Comparison of ENCODE assay signal across 29 cellular contexts in the genomic region with DNA sequence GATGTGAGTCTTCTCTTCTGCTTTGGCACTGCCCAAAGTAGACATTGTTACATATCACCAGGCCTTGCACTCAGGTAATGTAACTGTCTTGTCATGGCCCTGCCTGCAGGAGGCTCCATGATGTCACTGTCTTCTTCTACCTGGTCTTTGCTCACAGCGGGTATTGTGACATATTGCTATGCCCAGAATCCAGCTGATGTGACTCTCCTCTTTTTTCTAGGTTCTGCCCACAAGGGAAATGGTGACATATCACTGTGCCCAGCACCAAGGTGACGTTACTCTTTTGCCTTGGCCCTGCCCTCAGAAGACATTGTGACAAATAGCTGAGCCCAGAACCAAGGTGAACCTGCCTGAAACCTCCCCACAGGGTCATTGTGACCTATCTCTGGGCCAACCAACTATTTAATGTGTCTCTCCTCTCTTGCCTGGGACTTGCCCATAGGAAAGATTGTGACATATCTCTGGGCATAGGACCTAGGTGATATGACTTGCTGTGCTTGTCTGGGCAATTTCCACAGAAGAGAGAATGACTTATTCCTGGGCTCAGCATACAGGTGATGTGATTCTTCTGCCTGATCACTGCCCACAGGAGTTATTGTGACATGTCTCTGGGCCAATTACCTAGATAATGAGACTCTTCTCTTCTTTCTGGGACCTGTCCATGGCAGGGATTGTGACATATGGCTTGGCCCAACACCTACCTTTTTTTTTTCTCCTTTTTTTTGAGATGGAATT. TPM values are rescaled to one million over a fixed set of nuclear protein-coding genes. Genes with fewer than 3 reads are reported as not detected.
DNase-seq lines count a peak whose midpoint lies in the region; ATAC-seq and TF ChIP-seq lines count a peak whose summit lies in the region.
"Had no signal": no experiment of that assay in that cellular context is flagged by ENCODE, and none has a peak within 500 bp of the region (broad histone marks: within the 10 kb centered on the region; RNA-seq: fewer than 3 reads in every experiment).

No MANE protein-coding gene starts in this region.

- no peaks in the 10 kb centered on the region for H3K4me1 Mint-ChIP-seq in activated CD4-positive, alpha-beta memory T cell treated with anti-CD3 and anti-CD28 coated beads for 36 hours (ENCODE audit: low read depth)
- H3K4me1 Mint-ChIP-seq in activated CD4-positive, alpha-beta memory T cell treated with anti-CD3 and anti-CD28 coated beads, Interleukin-2, amount 10 ng/mL, durations not matched to agents 7 days and 5 days, result no peaks in the 10 kb centered on the region
- H3K4me1 Mint-ChIP-seq in T-helper 17 cell (peaks cover 2% of the 10 kb centered on the region), memory B cell (no peaks in the 10 kb centered on the region)
- H3K4me1 Mint-ChIP-seq in T-helper 2 cell treated with Interferon-gamma antibody and Interleukin-4, amounts not matched to agents 5 μg/mL and 100 μg/mL, for 36 hours (ENCODE audit: low read depth), result no peaks in the 10 kb centered on the region
- H3K4me1 Mint-ChIP-seq: brain, GM23338, nephron progenitor cell, WTC11 had no signal

- DNase-seq in activated CD4-positive, alpha-beta memory T cell treated with anti-CD3 and anti-CD28 coated beads for 36 hours, result peak; percentile 15
- no peak for DNase-seq in activated CD4-positive, alpha-beta memory T cell treated with anti-CD3 and anti-CD28 coated beads, Interleukin-2, amount 10 ng/mL, durations not matched to agents 7 days and 5 days
- DNase-seq in T-helper 17 cell (no peak), memory B cell (ENCODE audit: low spot score in 2 of 2) (no peak), middle frontal gyrus (ENCODE audit: extremely low spot score, low spot score) (no peak)
- no peak for DNase-seq in T-helper 2 cell treated with Interferon-gamma antibody and Interleukin-4, amounts not matched to agents 5 μg/mL and 100 μg/mL, for 36 hours (ENCODE audit: low spot score)
- DNase-seq: activated CD4-positive, alpha-beta T cell treated with anti-CD3 and anti-CD28 coated beads, Interleukin-2, amount 50 U/mL, for 48 hours; activated T-cell treated with anti-CD3 and anti-CD28 coated beads, Interleukin-2, amount 50 U/mL, for 1 hour; adrenal gland; CD4-positive, alpha-beta T cell; effector memory CD4-positive, alpha-beta T cell; islet precursor cell; KG1; mucosa of descending colon; MV-4-11; NCI-H1694; nephron progenitor cell; spleen; stimulated activated CD4-positive, alpha-beta T cell treated with anti-CD3 and anti-CD28 coated beads, Interleukin-4, amount 100 ng/mL, for 1 hour; stimulated activated naive CD4-positive, alpha-beta T cell treated with Interleukin-2 at 50 U/mL for 16 hours; T1000; thyroid gland had no signal

- peak; percentile 54 for ATAC-seq in T-helper 17 cell
- peak; percentile 58 for ATAC-seq in memory B cell (ENCODE audit: low read depth)
- no peak for ATAC-seq in GM19455 (IDR thresholded peaks at IDR 0.05; ENCODE audit: unreplicated experiment)
- ATAC-seq: GM23338, mucosa of descending colon, Right ventricle myocardium inferior, WTC11 had no signal

- H3K4me3 Mint-ChIP-seq in activated CD4-positive, alpha-beta memory T cell treated with anti-CD3 and anti-CD28 coated beads for 36 hours, result no peak overlapping the region
- no peak overlapping the region for H3K4me3 Mint-ChIP-seq in activated CD4-positive, alpha-beta memory T cell treated with anti-CD3 and anti-CD28 coated beads, Interleukin-2, amount 10 ng/mL, durations not matched to agents 7 days and 5 days
- H3K4me3 Mint-ChIP-seq in T-helper 17 cell (no peak overlapping the region), memory B cell (no peak overlapping the region)
- no peak overlapping the region for H3K4me3 Mint-ChIP-seq in T-helper 2 cell treated with Interferon-gamma antibody and Interleukin-4, amounts not matched to agents 5 μg/mL and 100 μg/mL, for 36 hours
- H3K4me3 Mint-ChIP-seq: brain; CD4-positive, alpha-beta T cell; GM23338; nephron progenitor cell; WTC11 had no signal

- intact Hi-C loops in activated CD4-positive, alpha-beta memory T cell treated with anti-CD3 and anti-CD28 coated beads for 36 hours (cut with micrococcal nuclease), result loop anchor here (10.0 kb wide), 1 partner anchor 245 kb away; no protein-coding TSS in a partner anchor

- H3K9me3 ChIP-seq in T-helper 17 cell (ENCODE audit: control insufficient read depth, low read length, poor library complexity, severe bottlenecking), result no peaks in the 10 kb centered on the region
- H3K9me3 ChIP-seq: adrenal gland, right atrium auricular region, thyroid gland had no signal

- no peaks in the 10 kb centered on the region for H3K27me3 Mint-ChIP-seq in activated CD4-positive, alpha-beta memory T cell treated with anti-CD3 and anti-CD28 coated beads for 36 hours
- no peaks in the 10 kb centered on the region for H3K27me3 Mint-ChIP-seq in activated CD4-positive, alpha-beta memory T cell treated with anti-CD3 and anti-CD28 coated beads, Interleukin-2, amount 10 ng/mL, durations not matched to agents 7 days and 5 days
- no peaks in the 10 kb centered on the region for H3K27me3 Mint-ChIP-seq in T-helper 17 cell
- H3K27me3 Mint-ChIP-seq in memory B cell, result no peaks in the 10 kb centered on the region
- no peaks in the 10 kb centered on the region for H3K27me3 Mint-ChIP-seq in T-helper 2 cell treated with Interferon-gamma antibody and Interleukin-4, amounts not matched to agents 5 μg/mL and 100 μg/mL, for 36 hours (ENCODE audit: low read depth)
- H3K27me3 Mint-ChIP-seq: brain; CD4-positive, alpha-beta T cell had no signal

- H3K27ac Mint-ChIP-seq in activated CD4-positive, alpha-beta memory T cell treated with anti-CD3 and anti-CD28 coated beads for 36 hours, result no peak overlapping the region
- no peak overlapping the region for H3K27ac Mint-ChIP-seq in activated CD4-positive, alpha-beta memory T cell treated with anti-CD3 and anti-CD28 coated beads, Interleukin-2, amount 10 ng/mL, durations not matched to agents 7 days and 5 days
- H3K27ac Mint-ChIP-seq in T-helper 17 cell, result peak overlapping the region; percentile 6
- H3K27ac Mint-ChIP-seq in memory B cell, result no peak overlapping the region
- H3K27ac Mint-ChIP-seq in T-helper 2 cell treated with Interferon-gamma antibody and Interleukin-4, amounts not matched to agents 5 μg/mL and 100 μg/mL, for 36 hours, result no peak overlapping the region
- H3K27ac Mint-ChIP-seq: brain; CD4-positive, alpha-beta T cell; GM23338; nephron progenitor cell; WTC11 had no signal

- peak; percentile 11 for TF ChIP-seq CTCF in GM12873 (IDR thresholded peaks at IDR 0.05; ENCODE audit: insufficient read depth, low read depth, low read length, missing control alignments)

- H3K36me3 Mint-ChIP-seq in activated CD4-positive, alpha-beta memory T cell treated with anti-CD3 and anti-CD28 coated beads for 36 hours, result no peaks in the 10 kb centered on the region
- no peaks in the 10 kb centered on the region for H3K36me3 Mint-ChIP-seq in activated CD4-positive, alpha-beta memory T cell treated with anti-CD3 and anti-CD28 coated beads, Interleukin-2, amount 10 ng/mL, durations not matched to agents 7 days and 5 days (ENCODE audit: low read depth)
- H3K36me3 Mint-ChIP-seq in T-helper 17 cell (ENCODE audit: low read depth), result no peaks in the 10 kb centered on the region
- H3K36me3 Mint-ChIP-seq in memory B cell, result no peaks in the 10 kb centered on the region
- H3K36me3 Mint-ChIP-seq in T-helper 2 cell treated with Interferon-gamma antibody and Interleukin-4, amounts not matched to agents 5 μg/mL and 100 μg/mL, for 36 hours (ENCODE audit: low read depth), result no peaks in the 10 kb centered on the region
- H3K36me3 Mint-ChIP-seq: brain had no signal

- CTCF ChIA-PET in activated CD4-positive, alpha-beta memory T cell treated with anti-CD3 and anti-CD28 coated beads for 36 hours (lab: Charles Lee), result no interaction called here
- CTCF ChIA-PET in activated CD4-positive, alpha-beta memory T cell treated with anti-CD3 and anti-CD28 coated beads, Interleukin-2, amount 10 ng/mL, durations not matched to agents 7 days and 5 days (lab: Charles Lee), result no interaction called here

- H3K9me3 Mint-ChIP-seq in activated CD4-positive, alpha-beta memory T cell treated with anti-CD3 and anti-CD28 coated beads for 36 hours, result no peaks in the 10 kb centered on the region
- H3K9me3 Mint-ChIP-seq in activated CD4-positive, alpha-beta memory T cell treated with anti-CD3 and anti-CD28 coated beads, Interleukin-2, amount 10 ng/mL, durations not matched to agents 7 days and 5 days, result peaks cover 41% of the 10 kb centered on the region
- H3K9me3 Mint-ChIP-seq in memory B cell, result no peaks in the 10 kb centered on the region
- H3K9me3 Mint-ChIP-seq in T-helper 2 cell treated with Interferon-gamma antibody and Interleukin-4, amounts not matched to agents 5 μg/mL and 100 μg/mL, for 36 hours, result peaks cover 52% of the 10 kb centered on the region
- H3K9me3 Mint-ChIP-seq: CD4-positive, alpha-beta T cell had no signal

- POLR2A ChIA-PET in activated CD4-positive, alpha-beta memory T cell treated with anti-CD3 and anti-CD28 coated beads for 36 hours (lab: Charles Lee), result no interaction called here
- POLR2A ChIA-PET in activated CD4-positive, alpha-beta memory T cell treated with anti-CD3 and anti-CD28 coated beads, Interleukin-2, amount 10 ng/mL, durations not matched to agents 7 days and 5 days (lab: Charles Lee), result no interaction called here

RNA-seq across cellular contexts. Expression of a gene that starts 26.5 kb away (rescaled TPM):
- 10 to 100 TPM; 13.5 to 14.3 TPM for total RNA-seq in activated CD4-positive, alpha-beta memory T cell treated with anti-CD3 and anti-CD28 coated beads for 36 hours
- 10 to 100 TPM; 19.5 to 20.0 TPM for total RNA-seq in activated CD4-positive, alpha-beta memory T cell treated with anti-CD3 and anti-CD28 coated beads, Interleukin-2, amount 10 ng/mL, durations not matched to agents 7 days and 5 days
- 10 to 100 TPM; 13.0 to 13.5 TPM for total RNA-seq in T-helper 17 cell
